ENCODE assay signal across 8 cellular contexts in genomic region chr5:54390015-54390414, GRCh38.
DNase-seq lines count a peak whose midpoint lies in the region; ATAC-seq, FAIRE-seq and TF ChIP-seq lines count a peak whose summit lies in the region.

No MANE protein-coding gene starts in this region.

- H3K4me3 ChIP-seq in keratinocyte (ENCODE audit: control insufficient read depth in 2 of 3, extremely low read depth in 1 of 3, insufficient read depth in 2 of 3, low read depth in 1 of 3, low read length in 3 of 3) = no peak overlapping the region

- H3K27ac Mint-ChIP-seq in activated CD4-positive, alpha-beta T cell treated with anti-CD3 and anti-CD28 coated beads for 36 hours = no peak overlapping the region

- H3K9me3 ChIP-seq in keratinocyte (ENCODE audit: control insufficient read depth, low read depth, low read length) = no peaks in the 10 kb centered on the region

- TF ChIP-seq CTCF in keratinocyte (optimal IDR thresholded peaks at IDR 0.05 in 1 of 3, IDR thresholded peaks at IDR 0.05 in 1 of 3, conservative IDR thresholded peaks at IDR 0.05 in 1 of 3; ENCODE audit: extremely low read depth in 1 of 3, insufficient read depth in 2 of 3, low read length in 3 of 3) = no peak

- no peaks in the 10 kb centered on the region for H3K36me3 ChIP-seq in keratinocyte (ENCODE audit: control insufficient read depth in 2 of 2, extremely low read depth in 1 of 2, insufficient read depth in 2 of 2, low read length in 2 of 2)

- no peak overlapping the region for H3K9ac ChIP-seq in keratinocyte (ENCODE audit: control insufficient read depth, extremely low read depth, insufficient read depth, low read length)

- peaks cover 9% of the 10 kb centered on the region for H3K4me1 ChIP-seq in keratinocyte (ENCODE audit: control insufficient read depth, extremely low read depth, insufficient read depth, low read length)

- no peak overlapping the region for H3K4me2 ChIP-seq in keratinocyte (ENCODE audit: control insufficient read depth, extremely low read depth, insufficient read depth, low read depth, low read length)

- DNase-seq in COLO829 (ENCODE audit: low spot score) = peak; percentile 84
- peak; percentile 17 for DNase-seq in NCI-H128 (lab: John Stamatoyannopoulos, UW; ENCODE audit: unreplicated experiment)
- DNase-seq in SW480 (ENCODE audit: low spot score) = peak; percentile 10
- peak; percentile 76 for DNase-seq in keratinocyte (ENCODE audit: low read depth, low spot score)
- no peak for DNase-seq in activated CD4-positive, alpha-beta T cell treated with anti-CD3 and anti-CD28 coated beads for 36 hours
- no peak for DNase-seq in Right ventricle myocardium superior
- DNase-seq in effector CD4-positive, alpha-beta T cell = no peak
- DNase-seq in GOT3 (lab: John Stamatoyannopoulos, UW) = no peak

- no peak for ATAC-seq in activated CD4-positive, alpha-beta T cell treated with anti-CD3 and anti-CD28 coated beads for 36 hours
- no peak for ATAC-seq in Right ventricle myocardium superior (ENCODE audit: poor library complexity)

- no peaks in the 10 kb centered on the region for H3K79me2 ChIP-seq in keratinocyte (ENCODE audit: control insufficient read depth, insufficient read depth, low read length)

- intact Hi-C loops in activated CD4-positive, alpha-beta T cell treated with anti-CD3 and anti-CD28 coated beads for 36 hours (cut with DNase I, micrococcal nuclease) = no loop called here
- intact Hi-C loops in Right ventricle myocardium superior (cut with DNase I) = no loop called here

- dilution Hi-C loops in keratinocyte (cut with MboI; ENCODE audit: extremely low pct_ligation_motif_present, low sequenced_read_pairs) = no loop called here

- H3K27me3 ChIP-seq in keratinocyte (ENCODE audit: control insufficient read depth, extremely low read depth, insufficient read depth, low read length) = no peaks in the 10 kb centered on the region

- peaks cover 10% of the 10 kb centered on the region for H3K4me1 Mint-ChIP-seq in activated CD4-positive, alpha-beta T cell treated with anti-CD3 and anti-CD28 coated beads for 36 hours

- peaks cover 3% of the 10 kb centered on the region for H3K9me3 Mint-ChIP-seq in activated CD4-positive, alpha-beta T cell treated with anti-CD3 and anti-CD28 coated beads for 36 hours (ENCODE audit: low read depth)

- H3K36me3 Mint-ChIP-seq in activated CD4-positive, alpha-beta T cell treated with anti-CD3 and anti-CD28 coated beads for 36 hours (ENCODE audit: low read depth) = no peaks in the 10 kb centered on the region

- FAIRE-seq in keratinocyte (lab: Jason Lieb, UNC) = peak; percentile 98

- H3K9me1 ChIP-seq in keratinocyte (ENCODE audit: control insufficient read depth, extremely low read depth, insufficient read depth, low read length) = no peaks in the 10 kb centered on the region

- POLR2A ChIA-PET in activated CD4-positive, alpha-beta T cell treated with anti-CD3 and anti-CD28 coated beads for 36 hours (lab: Charles Lee) = no interaction called here

- peak overlapping the region; percentile 70 for H3K27ac ChIP-seq in keratinocyte (ENCODE audit: control insufficient read depth, insufficient read depth, low read length)

- CTCF ChIA-PET in activated CD4-positive, alpha-beta T cell treated with anti-CD3 and anti-CD28 coated beads for 36 hours (lab: Charles Lee) = no interaction called here

- peaks cover 2% of the 10 kb centered on the region for H3K27me3 Mint-ChIP-seq in activated CD4-positive, alpha-beta T cell treated with anti-CD3 and anti-CD28 coated beads for 36 hours

- H3K4me3 Mint-ChIP-seq in activated CD4-positive, alpha-beta T cell treated with anti-CD3 and anti-CD28 coated beads for 36 hours = no peak overlapping the region

- no peaks in the 10 kb centered on the region for H4K20me1 ChIP-seq in keratinocyte (ENCODE audit: control insufficient read depth, extremely low read depth, insufficient read depth, low read length)

- H2AFZ ChIP-seq in keratinocyte (ENCODE audit: control insufficient read depth, low read length) = no peak overlapping the region

Comparison
In these comparisons a context has a peak if more than half of its experiments do, and no peak if none do; other contexts are left out.
1. DNase-seq: peak in COLO829 (single experiment), NCI-H128 (single experiment), SW480 (single experiment) and keratinocyte (single experiment); none in activated CD4-positive, alpha-beta T cell treated with anti-CD3 and anti-CD28 coated beads for 36 hours (single experiment), Right ventricle myocardium superior (single experiment), effector CD4-positive, alpha-beta T cell (single experiment) and GOT3 (single experiment).